1 cellular context compared by ENCODE assay signal in genomic region chr17:47895254-47895855, GRCh38.
TF ChIP-seq lines count a peak whose summit lies in the region.

No MANE protein-coding gene starts in this region.

TF ChIP-seq in HEK293, 187 proteins besides CTCF, POLR2A, EP300 and RAD21 (continued from another document and continues in another):
- no peak for TF ChIP-seq ZBTB49 (tag by site-specific recombination; IDR thresholded peaks at IDR 0.05; ENCODE audit: low read depth)
- TF ChIP-seq, protein P1, sequence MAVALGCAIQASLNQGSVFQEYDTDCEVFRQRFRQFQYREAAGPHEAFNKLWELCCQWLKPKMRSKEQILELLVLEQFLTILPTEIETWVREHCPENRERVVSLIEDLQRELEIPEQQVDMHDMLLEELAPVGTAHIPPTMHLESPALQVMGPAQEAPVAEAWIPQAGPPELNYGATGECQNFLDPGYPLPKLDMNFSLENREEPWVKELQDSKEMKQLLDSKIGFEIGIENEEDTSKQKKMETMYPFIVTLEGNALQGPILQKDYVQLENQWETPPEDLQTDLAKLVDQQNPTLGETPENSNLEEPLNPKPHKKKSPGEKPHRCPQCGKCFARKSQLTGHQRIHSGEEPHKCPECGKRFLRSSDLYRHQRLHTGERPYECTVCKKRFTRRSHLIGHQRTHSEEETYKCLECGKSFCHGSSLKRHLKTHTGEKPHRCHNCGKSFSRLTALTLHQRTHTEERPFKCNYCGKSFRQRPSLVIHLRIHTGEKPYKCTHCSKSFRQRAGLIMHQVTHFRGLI (tag by site-specific recombination; IDR thresholded peaks at IDR 0.05): no peak
- TF ChIP-seq, protein P2, sequence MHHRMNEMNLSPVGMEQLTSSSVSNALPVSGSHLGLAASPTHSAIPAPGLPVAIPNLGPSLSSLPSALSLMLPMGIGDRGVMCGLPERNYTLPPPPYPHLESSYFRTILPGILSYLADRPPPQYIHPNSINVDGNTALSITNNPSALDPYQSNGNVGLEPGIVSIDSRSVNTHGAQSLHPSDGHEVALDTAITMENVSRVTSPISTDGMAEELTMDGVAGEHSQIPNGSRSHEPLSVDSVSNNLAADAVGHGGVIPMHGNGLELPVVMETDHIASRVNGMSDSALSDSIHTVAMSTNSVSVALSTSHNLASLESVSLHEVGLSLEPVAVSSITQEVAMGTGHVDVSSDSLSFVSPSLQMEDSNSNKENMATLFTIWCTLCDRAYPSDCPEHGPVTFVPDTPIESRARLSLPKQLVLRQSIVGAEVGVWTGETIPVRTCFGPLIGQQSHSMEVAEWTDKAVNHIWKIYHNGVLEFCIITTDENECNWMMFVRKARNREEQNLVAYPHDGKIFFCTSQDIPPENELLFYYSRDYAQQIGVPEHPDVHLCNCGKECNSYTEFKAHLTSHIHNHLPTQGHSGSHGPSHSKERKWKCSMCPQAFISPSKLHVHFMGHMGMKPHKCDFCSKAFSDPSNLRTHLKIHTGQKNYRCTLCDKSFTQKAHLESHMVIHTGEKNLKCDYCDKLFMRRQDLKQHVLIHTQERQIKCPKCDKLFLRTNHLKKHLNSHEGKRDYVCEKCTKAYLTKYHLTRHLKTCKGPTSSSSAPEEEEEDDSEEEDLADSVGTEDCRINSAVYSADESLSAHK (tag by site-specific recombination; IDR thresholded peaks at IDR 0.05): no peak
- no peak for TF ChIP-seq ZBTB21 (tag by site-specific recombination; IDR thresholded peaks at IDR 0.05)
- no peak for TF ChIP-seq ZNF19 (tag by site-specific recombination; IDR thresholded peaks at IDR 0.05; ENCODE audit: low read depth)
- no peak for TF ChIP-seq ZBTB26 (tag by site-specific recombination; optimal IDR thresholded peaks at IDR 0.05)
- no peak for TF ChIP-seq PRDM6 (tag by site-specific recombination; IDR thresholded peaks at IDR 0.05)
- 0 out of 2 replicates have a peak, but pooled peaks have one; percentile 53 for TF ChIP-seq ZNF660 (tag by site-specific recombination; IDR thresholded peaks at IDR 0.05)
- TF ChIP-seq ZNF48 (tag by site-specific recombination; IDR thresholded peaks at IDR 0.05): no peak
- TF ChIP-seq SP3 (tag by site-specific recombination; IDR thresholded peaks at IDR 0.05): no peak
- TF ChIP-seq ZBTB7A (tag by site-specific recombination; IDR thresholded peaks at IDR 0.05; ENCODE audit: low read depth): 0 out of 2 replicates have a peak, but pooled peaks have one; percentile 56
- TF ChIP-seq ZNF24 (tag by site-specific recombination; IDR thresholded peaks at IDR 0.05): no peak
- 0 out of 2 replicates have a peak, but pooled peaks have one; percentile 8 for TF ChIP-seq SP7 (tag by site-specific recombination; IDR thresholded peaks at IDR 0.05)
- TF ChIP-seq ZBTB20 (tag by site-specific recombination; IDR thresholded peaks at IDR 0.05): peak; percentile 95
- TF ChIP-seq, protein P3, sequence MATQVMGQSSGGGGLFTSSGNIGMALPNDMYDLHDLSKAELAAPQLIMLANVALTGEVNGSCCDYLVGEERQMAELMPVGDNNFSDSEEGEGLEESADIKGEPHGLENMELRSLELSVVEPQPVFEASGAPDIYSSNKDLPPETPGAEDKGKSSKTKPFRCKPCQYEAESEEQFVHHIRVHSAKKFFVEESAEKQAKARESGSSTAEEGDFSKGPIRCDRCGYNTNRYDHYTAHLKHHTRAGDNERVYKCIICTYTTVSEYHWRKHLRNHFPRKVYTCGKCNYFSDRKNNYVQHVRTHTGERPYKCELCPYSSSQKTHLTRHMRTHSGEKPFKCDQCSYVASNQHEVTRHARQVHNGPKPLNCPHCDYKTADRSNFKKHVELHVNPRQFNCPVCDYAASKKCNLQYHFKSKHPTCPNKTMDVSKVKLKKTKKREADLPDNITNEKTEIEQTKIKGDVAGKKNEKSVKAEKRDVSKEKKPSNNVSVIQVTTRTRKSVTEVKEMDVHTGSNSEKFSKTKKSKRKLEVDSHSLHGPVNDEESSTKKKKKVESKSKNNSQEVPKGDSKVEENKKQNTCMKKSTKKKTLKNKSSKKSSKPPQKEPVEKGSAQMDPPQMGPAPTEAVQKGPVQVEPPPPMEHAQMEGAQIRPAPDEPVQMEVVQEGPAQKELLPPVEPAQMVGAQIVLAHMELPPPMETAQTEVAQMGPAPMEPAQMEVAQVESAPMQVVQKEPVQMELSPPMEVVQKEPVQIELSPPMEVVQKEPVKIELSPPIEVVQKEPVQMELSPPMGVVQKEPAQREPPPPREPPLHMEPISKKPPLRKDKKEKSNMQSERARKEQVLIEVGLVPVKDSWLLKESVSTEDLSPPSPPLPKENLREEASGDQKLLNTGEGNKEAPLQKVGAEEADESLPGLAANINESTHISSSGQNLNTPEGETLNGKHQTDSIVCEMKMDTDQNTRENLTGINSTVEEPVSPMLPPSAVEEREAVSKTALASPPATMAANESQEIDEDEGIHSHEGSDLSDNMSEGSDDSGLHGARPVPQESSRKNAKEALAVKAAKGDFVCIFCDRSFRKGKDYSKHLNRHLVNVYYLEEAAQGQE (tag by site-specific recombination; IDR thresholded peaks at IDR 0.05): peak; percentile 44; the same call in 1 of the 2 replicates
- TF ChIP-seq RBAK (tag by site-specific recombination; IDR thresholded peaks at IDR 0.05): no peak
- peak; percentile 80 for TF ChIP-seq ZNF501 (tag by site-specific recombination; IDR thresholded peaks at IDR 0.05)
- TF ChIP-seq KLF7 (tag by site-specific recombination; IDR thresholded peaks at IDR 0.05; ENCODE audit: borderline replicate concordance): no peak; the same call in 1 of the 2 replicates
- TF ChIP-seq ZNF701 (tag by site-specific recombination; IDR thresholded peaks at IDR 0.05): no peak
- 0 out of 2 replicates have a peak, but pooled peaks have one; percentile 47 for TF ChIP-seq KLF1 (tag by site-specific recombination; IDR thresholded peaks at IDR 0.05)
- peak; percentile 88 for TF ChIP-seq ZBTB10 (tag by site-specific recombination; IDR thresholded peaks at IDR 0.05)
- TF ChIP-seq ZNF571 (tag by site-specific recombination; IDR thresholded peaks at IDR 0.05): no peak
- no peak for TF ChIP-seq ZFP41 (tag by site-specific recombination; IDR thresholded peaks at IDR 0.05; ENCODE audit: borderline replicate concordance)
- no peak for TF ChIP-seq ZBTB1 (tag by site-specific recombination; IDR thresholded peaks at IDR 0.05)
- TF ChIP-seq ZBTB48 (tag by site-specific recombination; IDR thresholded peaks at IDR 0.05): 0 out of 2 replicates have a peak, but pooled peaks have one; percentile 50
- no peak; the same call in none of the 2 replicates for TF ChIP-seq ZNF335 (tag by site-specific recombination; conservative IDR thresholded peaks at IDR 0.05)
- peak; percentile 24; the same call in 1 of the 2 replicates for TF ChIP-seq PATZ1 (tag by site-specific recombination; IDR thresholded peaks at IDR 0.05)
- no peak for TF ChIP-seq ZNF626 (tag by site-specific recombination; IDR thresholded peaks at IDR 0.05)
- TF ChIP-seq ZNF146 (tag by site-specific recombination; IDR thresholded peaks at IDR 0.05): no peak
- no peak for TF ChIP-seq ZNF639 (tag by site-specific recombination; IDR thresholded peaks at IDR 0.05)
- no peak for TF ChIP-seq ZNF221 (tag by site-specific recombination; IDR thresholded peaks at IDR 0.05; ENCODE audit: borderline replicate concordance)
- no peak for TF ChIP-seq ZNF830 (tag by site-specific recombination; IDR thresholded peaks at IDR 0.05; ENCODE audit: low read depth)
- no peak; the same call in 1 of the 2 replicates for TF ChIP-seq WT1 (tag by site-specific recombination; IDR thresholded peaks at IDR 0.05)
- TF ChIP-seq MZF1 (tag by site-specific recombination; IDR thresholded peaks at IDR 0.05; ENCODE audit: borderline replicate concordance): peak; percentile 73; the same call in 1 of the 2 replicates
- no peak for TF ChIP-seq ZNF623 (tag by site-specific recombination; IDR thresholded peaks at IDR 0.05)
- peak; percentile 35; the same call in 1 of the 2 replicates for TF ChIP-seq ZNF394 (tag by site-specific recombination; IDR thresholded peaks at IDR 0.05; ENCODE audit: borderline replicate concordance)
- no peak for TF ChIP-seq SALL2 (tag by site-specific recombination; IDR thresholded peaks at IDR 0.05; ENCODE audit: borderline replicate concordance)
- TF ChIP-seq YY2 (tag by site-specific recombination; IDR thresholded peaks at IDR 0.05): 0 out of 2 replicates have a peak, but pooled peaks have one; percentile 20
- no peak for TF ChIP-seq ZNF785 (tag by site-specific recombination; IDR thresholded peaks at IDR 0.05)
- TF ChIP-seq ZBTB8A (tag by site-specific recombination; IDR thresholded peaks at IDR 0.05): peak; percentile 26
- TF ChIP-seq OSR2 (tag by site-specific recombination; IDR thresholded peaks at IDR 0.05): no peak
- TF ChIP-seq ZNF530 (tag by site-specific recombination; IDR thresholded peaks at IDR 0.05; ENCODE audit: low read depth): no peak
- TF ChIP-seq TRIM28 (IDR thresholded peaks at IDR 0.05; ENCODE audit: borderline replicate concordance, low read length): no peak
- TF ChIP-seq ZNF184 (tag by site-specific recombination; IDR thresholded peaks at IDR 0.05): 0 out of 2 replicates have a peak, but pooled peaks have one; percentile 39
